1 cellular context compared by ENCODE assay signal in genomic region chr6:167680605-167681149, GRCh38.
A peak's percentile ranks its signal among the peaks of the same experiment; 100 is the strongest.
TF ChIP-seq lines count a peak whose summit lies in the region.

No MANE protein-coding gene starts in this region.

TF ChIP-seq in HepG2, 621 proteins besides CTCF, POLR2A, EP300 and RAD21 (continued from another document):
- TF ChIP-seq ARID5B (CRISPR knock-in tag; IDR thresholded peaks at IDR 0.05) (no peak), ZNF235 (CRISPR knock-in tag; IDR thresholded peaks at IDR 0.05; ENCODE audit: borderline replicate concordance) (no peak), STAT5B (CRISPR knock-in tag; IDR thresholded peaks at IDR 0.05) (no peak), ZNF607 (CRISPR knock-in tag; IDR thresholded peaks at IDR 0.05; ENCODE audit: borderline replicate concordance) (no peak), PBX3 (CRISPR knock-in tag; IDR thresholded peaks at IDR 0.05; ENCODE audit: borderline replicate concordance) (no peak), CREB3 (CRISPR knock-in tag; IDR thresholded peaks at IDR 0.05) (no peak), ZNF572 (CRISPR knock-in tag; IDR thresholded peaks at IDR 0.05) (no peak), MTA1 (CRISPR knock-in tag; IDR thresholded peaks at IDR 0.05; ENCODE audit: borderline replicate concordance) (no peak), SP2 (CRISPR knock-in tag; IDR thresholded peaks at IDR 0.05) (no peak), GTF3A (CRISPR knock-in tag; conservative IDR thresholded peaks at IDR 0.05) (no peak), MYC (CRISPR knock-in tag; IDR thresholded peaks at IDR 0.05; ENCODE audit: borderline replicate concordance) (no peak), ISX (CRISPR knock-in tag; conservative IDR thresholded peaks at IDR 0.05) (no peak), DZIP1 (CRISPR knock-in tag; IDR thresholded peaks at IDR 0.05) (0 out of 2 replicates have a peak, but pooled peaks have one; percentile 5), NRL (CRISPR knock-in tag; IDR thresholded peaks at IDR 0.05; ENCODE audit: borderline replicate concordance) (0 out of 2 replicates have a peak, but pooled peaks have one; percentile 58), SP1 (IDR thresholded peaks at IDR 0.05) (no peak), SP1 (CRISPR knock-in tag; IDR thresholded peaks at IDR 0.05) (no peak), NR2F2 (IDR thresholded peaks at IDR 0.05; ENCODE audit: borderline replicate concordance, low read depth) (no peak), MAFF (IDR thresholded peaks at IDR 0.05; ENCODE audit: low read depth, low read length) (no peak), TAF15 (IDR thresholded peaks at IDR 0.05; ENCODE audit: low read depth, low read length, poor library complexity, severe bottlenecking) (no peak), RXRA (CRISPR knock-in tag; IDR thresholded peaks at IDR 0.05) (no peak), ZNF614 (CRISPR knock-in tag; IDR thresholded peaks at IDR 0.05; ENCODE audit: borderline replicate concordance) (no peak), TOPORS (CRISPR knock-in tag; IDR thresholded peaks at IDR 0.05) (no peak), ONECUT2 (CRISPR knock-in tag; IDR thresholded peaks at IDR 0.05) (no peak), BCL6 (CRISPR knock-in tag; IDR thresholded peaks at IDR 0.05) (no peak), TEAD3 (CRISPR knock-in tag; optimal IDR thresholded peaks at IDR 0.05; ENCODE audit: borderline replicate concordance) (no peak), MLX (CRISPR knock-in tag; IDR thresholded peaks at IDR 0.05) (no peak), IRF9 (CRISPR knock-in tag; IDR thresholded peaks at IDR 0.05; ENCODE audit: borderline replicate concordance) (no peak), ZBTB4 (CRISPR knock-in tag; IDR thresholded peaks at IDR 0.05; ENCODE audit: borderline replicate concordance) (peak; percentile 35; the same call in 1 of the 2 replicates), MBD4 (IDR thresholded peaks at IDR 0.05; ENCODE audit: borderline replicate concordance, low read length) (no peak), ZFP36 (IDR thresholded peaks at IDR 0.05; ENCODE audit: borderline replicate concordance, low read depth, low read length, partially characterized antibody) (no peak), PPARG (CRISPR knock-in tag; conservative IDR thresholded peaks at IDR 0.05) (no peak), TRAFD1 (CRISPR knock-in tag; IDR thresholded peaks at IDR 0.05; ENCODE audit: borderline replicate concordance) (no peak)
